Comparison of ENCODE assay signal across 17 cellular contexts in the genomic region with DNA sequence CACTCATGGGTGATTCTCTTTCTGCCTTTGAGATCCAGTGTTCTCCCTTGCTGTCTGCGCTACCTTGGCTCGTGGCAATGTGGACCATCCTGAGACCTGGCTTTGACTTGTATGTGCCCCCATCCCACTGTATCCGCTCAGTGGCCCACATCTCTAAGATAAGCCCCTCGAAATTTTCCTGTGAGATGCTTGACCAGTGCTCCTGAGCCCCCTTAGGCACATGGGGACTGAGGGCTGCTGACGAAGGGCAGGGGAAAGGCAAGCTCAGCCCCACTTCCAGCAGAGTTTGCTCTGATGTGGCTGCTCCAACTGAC. TPM values are rescaled to one million over a fixed set of nuclear protein-coding genes. Genes with fewer than 3 reads are reported as not detected.
"Had no signal": no experiment of that assay in that cellular context is flagged by ENCODE, and none has a peak within 500 bp of the region (broad histone marks: within the 10 kb centered on the region; RNA-seq: fewer than 3 reads in every experiment).

No MANE protein-coding gene starts in this region.

- DNase-seq: activated CD4-positive, alpha-beta T cell treated with anti-CD3 and anti-CD28 coated beads for 36 hours; activated CD8-positive, alpha-beta memory T cell treated with anti-CD3 and anti-CD28 coated beads, Interleukin-2, amount 50 U/mL, for 4 hours; activated CD8-positive, alpha-beta T cell treated with anti-CD3 and anti-CD28 coated beads for 36 hours; activated naive CD4-positive, alpha-beta T cell treated with Interleukin-2 at 50 U/mL for 16 hours; adrenal gland; effector CD4-positive, alpha-beta T cell; esophagus squamous epithelium; left lung; mammary epithelial cell; naive B cell; posterior cingulate gyrus; stimulated activated CD4-positive, alpha-beta T cell treated with anti-CD3 and anti-CD28 coated beads, Interleukin-15, amount 100 ng/mL, for 24 hours; stimulated activated CD4-positive, alpha-beta T cell treated with anti-CD3 and anti-CD28 coated beads, Interleukin-4, amount 100 ng/mL, for 1 hour; T-helper 2 cell had no signal

- H3K27me3 ChIP-seq: adrenal gland, cardiac muscle cell, esophagus squamous epithelium, hepatocyte, left lung had no signal

- H2AFZ ChIP-seq: hepatocyte had no signal

- H3K4me2 ChIP-seq: hepatocyte had no signal

- H3K36me3 ChIP-seq: adrenal gland, cardiac muscle cell, esophagus squamous epithelium, left lung had no signal

- H3K27ac ChIP-seq: adrenal gland, cardiac muscle cell, coronary artery, esophagus squamous epithelium, hepatocyte, left lung had no signal

- H3K9me3 ChIP-seq: adrenal gland, esophagus squamous epithelium, left lung had no signal

- ATAC-seq: activated CD4-positive, alpha-beta T cell treated with anti-CD3 and anti-CD28 coated beads for 36 hours; activated CD8-positive, alpha-beta T cell treated with anti-CD3 and anti-CD28 coated beads for 36 hours had no signal

- H3K79me2 ChIP-seq: hepatocyte had no signal

- H3K4me3 ChIP-seq: adrenal gland, cardiac muscle cell, coronary artery, esophagus squamous epithelium, hepatocyte, left lung had no signal

RNA-seq across cellular contexts. Expression of gene NINJ2, which starts 1.5 kb away (rescaled TPM):
- total RNA-seq: cardiac muscle cell had no signal
